1 cellular context compared by ENCODE assay signal in the genomic region with DNA sequence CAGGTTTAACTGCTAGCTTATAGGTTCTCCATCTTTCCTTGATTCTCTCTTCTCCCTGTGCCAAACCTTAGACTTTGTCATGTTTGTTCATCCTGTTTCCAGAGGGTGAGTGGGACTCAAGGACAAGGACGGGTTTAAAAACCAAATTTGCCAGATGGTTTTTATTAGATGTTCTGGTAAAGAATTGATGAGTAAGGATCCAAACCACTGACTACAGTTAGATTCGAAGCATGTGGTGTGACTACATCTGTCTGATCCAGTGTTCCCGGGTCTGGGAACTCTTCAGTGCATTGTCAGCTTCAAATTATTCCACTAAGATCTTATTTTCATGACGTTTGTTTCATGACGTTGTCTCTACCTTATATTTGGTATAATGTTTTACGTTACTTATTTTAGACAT.
TF ChIP-seq lines count a peak whose summit lies in the region.

No MANE protein-coding gene starts in this region.

TF ChIP-seq in IMR-90, 13 proteins besides CTCF, POLR2A, EP300 and RAD21:
- peak; percentile 20; the same call in 1 of the 2 replicates for TF ChIP-seq MAFK (IDR thresholded peaks at IDR 0.05; ENCODE audit: low read depth, low read length)
- TF ChIP-seq, protein P1, sequence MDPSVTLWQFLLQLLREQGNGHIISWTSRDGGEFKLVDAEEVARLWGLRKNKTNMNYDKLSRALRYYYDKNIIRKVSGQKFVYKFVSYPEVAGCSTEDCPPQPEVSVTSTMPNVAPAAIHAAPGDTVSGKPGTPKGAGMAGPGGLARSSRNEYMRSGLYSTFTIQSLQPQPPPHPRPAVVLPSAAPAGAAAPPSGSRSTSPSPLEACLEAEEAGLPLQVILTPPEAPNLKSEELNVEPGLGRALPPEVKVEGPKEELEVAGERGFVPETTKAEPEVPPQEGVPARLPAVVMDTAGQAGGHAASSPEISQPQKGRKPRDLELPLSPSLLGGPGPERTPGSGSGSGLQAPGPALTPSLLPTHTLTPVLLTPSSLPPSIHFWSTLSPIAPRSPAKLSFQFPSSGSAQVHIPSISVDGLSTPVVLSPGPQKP (IDR thresholded peaks at IDR 0.05; ENCODE audit: borderline replicate concordance, low read depth, low read length): no peak
